In the genomic region with DNA sequence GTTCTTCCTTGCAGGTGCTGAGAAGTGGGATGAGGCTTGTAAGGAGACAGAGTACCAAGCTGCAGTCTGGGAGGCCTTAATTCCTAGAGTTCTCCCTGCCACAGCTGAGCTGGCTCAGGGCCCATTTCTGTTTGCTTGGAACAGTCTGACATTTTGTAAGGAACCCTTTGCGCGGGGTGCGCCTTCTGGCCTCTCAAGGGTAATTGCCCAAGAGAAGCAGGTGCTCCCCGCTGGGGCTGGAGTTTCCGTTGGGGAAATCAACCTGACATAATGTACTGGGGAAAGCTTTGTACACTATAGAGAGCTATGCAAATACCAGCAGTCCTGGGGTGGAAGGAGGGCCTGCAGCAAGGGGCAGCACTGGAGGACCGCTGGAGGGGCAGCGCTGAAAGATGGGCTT, we compare ENCODE assay signal across 14 cellular contexts.
DNase-seq lines count a peak whose midpoint lies in the region; ATAC-seq and TF ChIP-seq lines count a peak whose summit lies in the region.
"Had no signal": no experiment of that assay in that cellular context is flagged by ENCODE, and none has a peak within 500 bp of the region (broad histone marks: within the 10 kb centered on the region; RNA-seq: fewer than 3 reads in every experiment).

No MANE protein-coding gene starts in this region.

- POLR2A ChIA-PET in RWPE1 (lab: Yijun Ruan, JAX; ENCODE audit: low non-redundant PET) = no interaction called here

- no peaks in the 10 kb centered on the region for H3K36me3 Mint-ChIP-seq in osteocyte (ENCODE audit: unreplicated experiment)
- H3K36me3 Mint-ChIP-seq in stimulated activated effector memory CD8-positive, alpha-beta T cell treated with anti-CD3 and anti-CD28 coated beads, Interleukin-12 subunit alpha, Interleukin-12 subunit beta, amount 100 ng/mL, for 72 hours = peaks cover 1% of the 10 kb centered on the region
- H3K36me3 Mint-ChIP-seq: activated naive CD4-positive, alpha-beta T cell treated with anti-CD3 and anti-CD28 coated beads, Interleukin-2, amount 10 ng/mL, durations not matched to agents 7 days and 5 days; natural killer cell treated with Interleukin-12 subunit alpha and Interleukin-12 subunit beta and Interleukin-15 and Interleukin-18, amount 100 ng/mL, for 72 hours had no signal

- no peak overlapping the region for H3K4me3 Mint-ChIP-seq in osteocyte (ENCODE audit: unreplicated experiment)
- H3K4me3 Mint-ChIP-seq in stimulated activated effector memory CD8-positive, alpha-beta T cell treated with anti-CD3 and anti-CD28 coated beads, Interleukin-12 subunit alpha, Interleukin-12 subunit beta, amount 100 ng/mL, for 72 hours = no peak overlapping the region
- H3K4me3 Mint-ChIP-seq: activated CD8-positive, alpha-beta T cell treated with anti-CD3 and anti-CD28 coated beads, Interleukin-2, amount 10 ng/mL, durations not matched to agents 7 days and 5 days; activated naive CD4-positive, alpha-beta T cell treated with anti-CD3 and anti-CD28 coated beads, Interleukin-2, amount 10 ng/mL, durations not matched to agents 7 days and 5 days; natural killer cell treated with Interleukin-12 subunit alpha and Interleukin-12 subunit beta and Interleukin-15 and Interleukin-18, amount 100 ng/mL, for 72 hours had no signal

- no peak overlapping the region for H3K27ac Mint-ChIP-seq in osteocyte (ENCODE audit: unreplicated experiment)
- H3K27ac Mint-ChIP-seq in stimulated activated effector memory CD8-positive, alpha-beta T cell treated with anti-CD3 and anti-CD28 coated beads, Interleukin-12 subunit alpha, Interleukin-12 subunit beta, amount 100 ng/mL, for 72 hours = no peak overlapping the region
- H3K27ac Mint-ChIP-seq: activated CD8-positive, alpha-beta T cell treated with anti-CD3 and anti-CD28 coated beads, Interleukin-2, amount 10 ng/mL, durations not matched to agents 7 days and 5 days; activated naive CD4-positive, alpha-beta T cell treated with anti-CD3 and anti-CD28 coated beads, Interleukin-2, amount 10 ng/mL, durations not matched to agents 7 days and 5 days; natural killer cell treated with Interleukin-12 subunit alpha and Interleukin-12 subunit beta and Interleukin-15 and Interleukin-18, amount 100 ng/mL, for 72 hours had no signal

- no peak for ATAC-seq in stimulated activated effector memory CD8-positive, alpha-beta T cell treated with anti-CD3 and anti-CD28 coated beads, Interleukin-12 subunit alpha, Interleukin-12 subunit beta, amount 100 ng/mL, for 72 hours
- ATAC-seq: activated CD8-positive, alpha-beta T cell treated with anti-CD3 and anti-CD28 coated beads, Interleukin-2, amount 10 ng/mL, durations not matched to agents 7 days and 5 days had no signal

- peaks cover 62% of the 10 kb centered on the region for H3K4me1 Mint-ChIP-seq in osteocyte (ENCODE audit: unreplicated experiment)
- H3K4me1 Mint-ChIP-seq in stimulated activated effector memory CD8-positive, alpha-beta T cell treated with anti-CD3 and anti-CD28 coated beads, Interleukin-12 subunit alpha, Interleukin-12 subunit beta, amount 100 ng/mL, for 72 hours = peaks cover 5% of the 10 kb centered on the region

- CTCF ChIA-PET in RWPE1 (lab: Yijun Ruan, JAX) = interaction anchor here (0.5 kb wide), 1 partner anchor 37 kb away, joined by 3 read pairs; no protein-coding TSS in a partner anchor

- H3K27me3 Mint-ChIP-seq in osteocyte (ENCODE audit: unreplicated experiment) = no peaks in the 10 kb centered on the region
- H3K27me3 Mint-ChIP-seq: activated naive CD4-positive, alpha-beta T cell treated with anti-CD3 and anti-CD28 coated beads, Interleukin-2, amount 10 ng/mL, durations not matched to agents 7 days and 5 days; natural killer cell treated with Interleukin-12 subunit alpha and Interleukin-12 subunit beta and Interleukin-15 and Interleukin-18, amount 100 ng/mL, for 72 hours had no signal

- peak; percentile 84 for DNase-seq in DMS79 treated with DMSO at 0.1 percent for 48 hours (lab: John Stamatoyannopoulos, UW)
- peak; percentile 46 for DNase-seq in NCI-H2081 treated with DMSO at 0.1 percent for 48 hours (lab: John Stamatoyannopoulos, UW)
- no peak for DNase-seq in RWPE1 (ENCODE audit: low spot score)
- peak; percentile 76 for DNase-seq in osteocyte (ENCODE audit: extremely low spot score, unreplicated experiment)
- DNase-seq in 8988T = no peak
- no peak for DNase-seq in stimulated activated effector memory CD8-positive, alpha-beta T cell treated with anti-CD3 and anti-CD28 coated beads, Interleukin-12 subunit alpha, Interleukin-12 subunit beta, amount 100 ng/mL, for 72 hours (ENCODE audit: low spot score in 2 of 2)
- no peak for DNase-seq in NOMO-1 (lab: John Stamatoyannopoulos, UW; ENCODE audit: unreplicated experiment in 2 of 2)
- no peak for DNase-seq in activated CD4-positive, alpha-beta T cell treated with anti-CD3 and anti-CD28 coated beads, Interleukin-2, amount 50 U/mL, for 48 hours
- DNase-seq: activated CD8-positive, alpha-beta T cell treated with anti-CD3 and anti-CD28 coated beads, Interleukin-2, amount 10 ng/mL, durations not matched to agents 7 days and 5 days; activated naive CD4-positive, alpha-beta T cell treated with anti-CD3 and anti-CD28 coated beads, Interleukin-2, amount 10 ng/mL, durations not matched to agents 7 days and 5 days; stimulated activated CD4-positive, alpha-beta T cell treated with anti-CD3 and anti-CD28 coated beads, Interleukin-12 subunit alpha, Interleukin-12 subunit beta, amount 100 ng/mL, for 4 hours; T-helper 1 cell had no signal

- TF ChIP-seq CTCF in RWPE1 (conservative IDR thresholded peaks at IDR 0.05; ENCODE audit: low read depth) = no peak
- no peak for TF ChIP-seq CTCF in osteocyte (IDR thresholded peaks at IDR 0.05)

- H3K27ac ChIP-seq in RWPE1 = peak overlapping the region; percentile 84
- H3K27ac ChIP-seq: C4-2B had no signal

- H3K9me3 Mint-ChIP-seq in osteocyte (ENCODE audit: unreplicated experiment) = no peaks in the 10 kb centered on the region
- H3K9me3 Mint-ChIP-seq in stimulated activated effector memory CD8-positive, alpha-beta T cell treated with anti-CD3 and anti-CD28 coated beads, Interleukin-12 subunit alpha, Interleukin-12 subunit beta, amount 100 ng/mL, for 72 hours = no peaks in the 10 kb centered on the region
- H3K9me3 Mint-ChIP-seq: activated naive CD4-positive, alpha-beta T cell treated with anti-CD3 and anti-CD28 coated beads, Interleukin-2, amount 10 ng/mL, durations not matched to agents 7 days and 5 days; natural killer cell treated with Interleukin-12 subunit alpha and Interleukin-12 subunit beta and Interleukin-15 and Interleukin-18, amount 100 ng/mL, for 72 hours had no signal

Comparison
In these comparisons a context has a peak if more than half of its experiments do, and no peak if none do; other contexts are left out.
1. DNase-seq: peak in DMS79 treated with DMSO at 0.1 percent for 48 hours (single experiment), NCI-H2081 treated with DMSO at 0.1 percent for 48 hours (single experiment) and osteocyte (single experiment); none in RWPE1 (single experiment), 8988T (single experiment), stimulated activated effector memory CD8-positive, alpha-beta T cell treated with anti-CD3 and anti-CD28 coated beads, Interleukin-12 subunit alpha, Interleukin-12 subunit beta, amount 100 ng/mL, for 72 hours (0 of 2), NOMO-1 (0 of 2) and activated CD4-positive, alpha-beta T cell treated with anti-CD3 and anti-CD28 coated beads, Interleukin-2, amount 50 U/mL, for 48 hours (0 of 2).